ENCODE assay signal across 8 cellular contexts in the genomic region with DNA sequence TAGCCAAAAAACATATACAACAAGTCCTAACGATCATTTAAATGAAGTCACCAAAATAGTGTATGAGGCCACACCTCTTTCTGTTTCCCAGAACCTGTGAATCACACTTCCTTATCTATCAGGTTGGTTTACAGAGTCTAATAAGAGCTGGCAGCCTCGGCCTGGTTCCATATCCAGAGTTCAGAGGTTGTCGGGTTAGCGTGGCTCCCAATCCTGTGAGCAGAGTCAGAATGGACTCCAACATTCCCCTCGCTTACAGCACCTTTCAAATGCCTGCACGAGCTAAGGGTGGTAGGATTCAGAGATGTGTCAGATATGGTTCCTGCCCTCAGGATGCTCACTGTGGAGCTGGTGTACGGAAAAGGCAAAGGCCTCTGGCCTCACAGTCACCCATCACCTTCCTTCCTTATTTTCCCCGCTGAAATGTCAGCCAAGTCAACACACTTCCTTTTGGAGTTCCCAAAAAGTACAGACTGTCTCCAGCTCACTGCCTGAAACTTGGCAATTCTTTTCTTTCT. TPM values are rescaled to one million over a fixed set of nuclear protein-coding genes. Genes with fewer than 3 reads are reported as not detected.
DNase-seq lines count a peak whose midpoint lies in the region; ATAC-seq and TF ChIP-seq lines count a peak whose summit lies in the region.

No MANE protein-coding gene starts in this region.

- peaks cover 12% of the 10 kb centered on the region for H3K36me3 Mint-ChIP-seq in activated B cell treated with CpG ODN at 0.5 μM for 24 hours (ENCODE audit: low read depth)

- no peaks in the 10 kb centered on the region for H3K27me3 Mint-ChIP-seq in activated B cell treated with CpG ODN at 0.5 μM for 24 hours

- POLR2A ChIA-PET in activated B cell treated with CpG ODN at 0.5 μM for 24 hours (lab: Charles Lee) = interaction anchor here (0.6 to 1.4 kb wide), 4 partner anchors 79 to 228 kb away, joined by 3 to 12 read pairs (median 4); partner anchors contain the start of genes ANKRD16 and FBH1

- peak overlapping the region; percentile 73 for H3K27ac Mint-ChIP-seq in activated B cell treated with CpG ODN at 0.5 μM for 24 hours

- H3K36me3 ChIP-seq in tibial artery = peaks cover 0 to 5% (median 0%) of the 10 kb centered on the region in 3 donors

- peaks cover 54% of the 10 kb centered on the region for H3K4me1 Mint-ChIP-seq in activated B cell treated with CpG ODN at 0.5 μM for 24 hours

- no peaks in the 10 kb centered on the region for H3K9me3 Mint-ChIP-seq in activated B cell treated with CpG ODN at 0.5 μM for 24 hours

- DNase-seq in activated B cell treated with CpG ODN at 0.5 μM for 24 hours = no peak
- DNase-seq in fibroblast of pulmonary artery (ENCODE audit: low read depth) = peak; percentile 53
- DNase-seq in stimulated activated CD4-positive, alpha-beta T cell treated with anti-CD3 and anti-CD28 coated beads, Interleukin-2, amount 100 ng/mL, for 24 hours = peak; percentile 26 to 34
- DNase-seq in OCI-M2 (lab: John Stamatoyannopoulos, UW; ENCODE audit: unreplicated experiment) = no peak
- DNase-seq in HuH-7 (ENCODE audit: low spot score) = no peak
- no peak for DNase-seq in tibial artery

- H3K4me3 ChIP-seq in fibroblast of pulmonary artery (replicated peaks; ENCODE audit: low read depth, low read length) = no peak overlapping the region
- no peak overlapping the region for H3K4me3 ChIP-seq in tibial artery

- H3K27me3 ChIP-seq in tibial artery = no peaks in the 10 kb centered on the region

- peaks cover 0 to 11% (median 5%) of the 10 kb centered on the region in 4 donors for H3K4me1 ChIP-seq in tibial artery

- peak overlapping the region; percentile 28 for H3K4me3 Mint-ChIP-seq in activated B cell treated with CpG ODN at 0.5 μM for 24 hours

- intact Hi-C loops in activated B cell treated with CpG ODN at 0.5 μM for 24 hours (cut with micrococcal nuclease) = loop anchor here (10.0 kb wide), 2 partner anchors 527 to 1813 kb away; partner anchors contain the start of genes ATP5F1C and KIN
- intact Hi-C loops in tibial artery (cut with DNase I; ENCODE audit: low total_unique reads) = no loop called here

- CTCF ChIA-PET in activated B cell treated with CpG ODN at 0.5 μM for 24 hours (lab: Charles Lee) = no interaction called here

- no peak overlapping the region for H3K27ac ChIP-seq in tibial artery

- TF ChIP-seq CTCF in activated B cell treated with CpG ODN at 0.5 μM for 24 hours (IDR thresholded peaks at IDR 0.05) = no peak
- TF ChIP-seq CTCF in fibroblast of pulmonary artery (IDR thresholded peaks at IDR 0.05; ENCODE audit: low read length, missing control alignments) = no peak
- no peak for TF ChIP-seq CTCF in tibial artery (IDR thresholded peaks at IDR 0.05)

- ATAC-seq in GM21619 (IDR thresholded peaks at IDR 0.05; ENCODE audit: unreplicated experiment) (peak; percentile 27), activated B cell treated with CpG ODN at 0.5 μM for 24 hours (ENCODE audit: low read depth) (no peak), HG02759 (IDR thresholded peaks at IDR 0.05; ENCODE audit: unreplicated experiment) (no peak)

- H3K9me3 ChIP-seq in tibial artery = no peaks in the 10 kb centered on the region

RNA-seq across cellular contexts. Expression of gene IL15RA, which starts 6.0 kb away (rescaled TPM):
- total RNA-seq in activated B cell treated with CpG ODN at 0.5 μM for 24 hours = 19.1 and 19.8 TPM in 2 replicates

Comparison
In these comparisons a context has a peak if more than half of its experiments do, and no peak if none do; other contexts are left out.
1. DNase-seq: peak in fibroblast of pulmonary artery (single experiment) and stimulated activated CD4-positive, alpha-beta T cell treated with anti-CD3 and anti-CD28 coated beads, Interleukin-2, amount 100 ng/mL, for 24 hours (2 of 2); none in activated B cell treated with CpG ODN at 0.5 μM for 24 hours (single experiment), OCI-M2 (single experiment), HuH-7 (single experiment) and tibial artery (0 of 2).